Comparison of ENCODE assay signal across 1 cellular context in the genomic region with DNA sequence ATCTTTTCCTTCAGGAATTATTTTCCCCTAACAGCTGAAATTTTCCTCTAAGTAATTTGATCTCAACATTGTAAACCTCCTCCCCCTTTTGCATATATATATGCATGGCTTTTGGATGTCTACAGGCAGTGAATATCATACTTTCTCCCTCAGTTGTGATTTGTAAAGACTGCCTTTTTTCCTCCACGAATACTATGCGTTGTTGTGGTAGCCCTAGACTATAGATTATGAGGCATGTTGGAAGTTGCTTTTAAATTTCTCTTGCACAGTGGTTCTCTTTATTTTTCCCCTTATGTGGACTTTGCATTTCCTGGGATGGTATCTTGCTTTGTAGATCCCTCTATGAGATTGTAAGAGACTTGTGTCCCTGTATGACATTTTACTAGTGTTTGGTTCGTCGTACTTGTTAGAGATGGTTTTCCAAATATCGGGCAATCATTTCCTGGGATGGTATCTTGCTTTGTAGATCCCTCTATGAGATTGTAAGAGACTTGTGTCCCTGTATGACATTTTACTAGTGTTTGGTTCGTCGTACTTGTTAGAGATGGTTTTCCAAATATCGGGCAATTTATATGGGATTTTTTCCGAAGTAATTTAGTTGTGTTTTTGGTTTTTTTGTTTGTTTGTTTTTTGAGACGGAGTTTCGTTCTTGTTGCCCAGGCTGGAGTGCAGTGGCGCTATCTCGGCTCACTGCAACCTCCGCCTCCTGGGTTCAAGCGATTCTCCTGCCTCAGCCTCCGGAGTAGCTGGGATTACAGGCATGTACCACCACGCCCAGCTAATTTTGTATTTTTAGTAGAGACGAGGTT.
TF ChIP-seq lines count a peak whose summit lies in the region.

No MANE protein-coding gene starts in this region.

TF ChIP-seq in HEK293, 187 proteins besides CTCF, POLR2A, EP300 and RAD21:
- 0 out of 2 replicates have a peak, but pooled peaks have one; percentile 7 for TF ChIP-seq ZNF561 (tag by site-specific recombination; IDR thresholded peaks at IDR 0.05; ENCODE audit: borderline replicate concordance)
- TF ChIP-seq ZBTB17 (tag by site-specific recombination; IDR thresholded peaks at IDR 0.05), result 0 out of 2 replicates have a peak, but pooled peaks have one; percentile 13
- peak; percentile 58; the same call in 1 of the 2 replicates for TF ChIP-seq ZNF394 (tag by site-specific recombination; IDR thresholded peaks at IDR 0.05; ENCODE audit: borderline replicate concordance)
